1 cellular context compared by ENCODE assay signal in the genomic region with DNA sequence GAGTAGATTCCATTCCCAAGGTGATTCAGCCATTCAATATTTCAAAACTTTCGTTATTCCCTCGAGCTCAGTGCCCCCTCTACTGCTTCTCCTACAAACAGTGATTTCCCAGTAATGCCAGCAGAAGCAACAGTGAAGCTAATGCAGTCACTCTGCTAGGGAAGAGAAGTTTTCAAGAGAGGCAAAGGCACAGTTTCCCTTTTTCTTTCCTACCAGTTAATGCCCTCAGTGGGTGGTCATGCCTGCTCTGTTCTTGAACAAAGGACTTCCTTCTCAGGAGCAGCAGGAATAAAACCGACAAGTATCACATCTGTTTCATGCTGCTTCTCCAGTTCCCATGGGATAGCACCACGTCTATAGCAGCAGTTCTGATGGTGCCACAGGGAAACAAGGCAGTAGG.
A peak's percentile ranks its signal among the peaks of the same experiment; 100 is the strongest.
TF ChIP-seq lines count a peak whose summit lies in the region.

No MANE protein-coding gene starts in this region.

TF ChIP-seq in WTC11, 78 proteins besides CTCF, POLR2A, EP300 and RAD21 (continued from another document):
- TF ChIP-seq NFATC4 (CRISPR knock-in tag; IDR thresholded peaks at IDR 0.05) (0 out of 2 replicates have a peak, but pooled peaks have one; percentile 42), ZBTB21 (CRISPR knock-in tag; IDR thresholded peaks at IDR 0.05; ENCODE audit: borderline replicate concordance) (0 out of 2 replicates have a peak, but pooled peaks have one; percentile 55), ZNF317 (CRISPR knock-in tag; IDR thresholded peaks at IDR 0.05; ENCODE audit: borderline replicate concordance, low read depth) (no peak), FOXK1 (CRISPR knock-in tag; IDR thresholded peaks at IDR 0.05) (peak; percentile 50; the same call in 1 of the 2 replicates), ZNF138 (CRISPR knock-in tag; conservative IDR thresholded peaks at IDR 0.05) (0 out of 2 replicates have a peak, but pooled peaks have one; percentile 30), ESRRA (CRISPR knock-in tag; IDR thresholded peaks at IDR 0.05; ENCODE audit: borderline replicate concordance) (no peak), TCF7 (CRISPR knock-in tag; IDR thresholded peaks at IDR 0.05; ENCODE audit: low read depth) (no peak), OVOL2 (CRISPR knock-in tag; IDR thresholded peaks at IDR 0.05; ENCODE audit: borderline replicate concordance) (no peak), KAT7 (CRISPR knock-in tag; IDR thresholded peaks at IDR 0.05; ENCODE audit: borderline replicate concordance) (no peak), NR3C1 (CRISPR knock-in tag; conservative IDR thresholded peaks at IDR 0.05; ENCODE audit: low read depth) (0 out of 2 replicates have a peak, but pooled peaks have one; percentile 39), IRF2 (CRISPR knock-in tag; IDR thresholded peaks at IDR 0.05; ENCODE audit: borderline replicate concordance, low read depth) (no peak)
- TF ChIP-seq, protein P1, sequence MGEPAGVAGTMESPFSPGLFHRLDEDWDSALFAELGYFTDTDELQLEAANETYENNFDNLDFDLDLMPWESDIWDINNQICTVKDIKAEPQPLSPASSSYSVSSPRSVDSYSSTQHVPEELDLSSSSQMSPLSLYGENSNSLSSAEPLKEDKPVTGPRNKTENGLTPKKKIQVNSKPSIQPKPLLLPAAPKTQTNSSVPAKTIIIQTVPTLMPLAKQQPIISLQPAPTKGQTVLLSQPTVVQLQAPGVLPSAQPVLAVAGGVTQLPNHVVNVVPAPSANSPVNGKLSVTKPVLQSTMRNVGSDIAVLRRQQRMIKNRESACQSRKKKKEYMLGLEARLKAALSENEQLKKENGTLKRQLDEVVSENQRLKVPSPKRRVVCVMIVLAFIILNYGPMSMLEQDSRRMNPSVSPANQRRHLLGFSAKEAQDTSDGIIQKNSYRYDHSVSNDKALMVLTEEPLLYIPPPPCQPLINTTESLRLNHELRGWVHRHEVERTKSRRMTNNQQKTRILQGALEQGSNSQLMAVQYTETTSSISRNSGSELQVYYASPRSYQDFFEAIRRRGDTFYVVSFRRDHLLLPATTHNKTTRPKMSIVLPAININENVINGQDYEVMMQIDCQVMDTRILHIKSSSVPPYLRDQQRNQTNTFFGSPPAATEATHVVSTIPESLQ (CRISPR knock-in tag; IDR thresholded peaks at IDR 0.05): no peak
- TF ChIP-seq, protein P2, sequence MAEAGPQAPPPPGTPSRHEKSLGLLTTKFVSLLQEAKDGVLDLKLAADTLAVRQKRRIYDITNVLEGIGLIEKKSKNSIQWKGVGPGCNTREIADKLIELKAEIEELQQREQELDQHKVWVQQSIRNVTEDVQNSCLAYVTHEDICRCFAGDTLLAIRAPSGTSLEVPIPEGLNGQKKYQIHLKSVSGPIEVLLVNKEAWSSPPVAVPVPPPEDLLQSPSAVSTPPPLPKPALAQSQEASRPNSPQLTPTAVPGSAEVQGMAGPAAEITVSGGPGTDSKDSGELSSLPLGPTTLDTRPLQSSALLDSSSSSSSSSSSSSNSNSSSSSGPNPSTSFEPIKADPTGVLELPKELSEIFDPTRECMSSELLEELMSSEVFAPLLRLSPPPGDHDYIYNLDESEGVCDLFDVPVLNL (CRISPR knock-in tag; IDR thresholded peaks at IDR 0.05; ENCODE audit: borderline replicate concordance, low read depth): no peak
